8 cellular contexts compared by ENCODE assay signal in genomic region chr17:4944554-4945175, GRCh38. TPM values are rescaled to one million over a fixed set of nuclear protein-coding genes. Genes with fewer than 3 reads are reported as not detected.
DNase-seq lines count a peak whose midpoint lies in the region; ATAC-seq and TF ChIP-seq lines count a peak whose summit lies in the region.

No MANE protein-coding gene starts in this region.

- no peaks in the 10 kb centered on the region for H3K27me3 ChIP-seq in upper lobe of left lung

- peak; percentile 53 for DNase-seq in activated naive CD4-positive, alpha-beta T cell treated with anti-CD3 and anti-CD28 coated beads, Interleukin-2, amount 10 ng/mL, durations not matched to agents 7 days and 5 days
- no peak for DNase-seq in activated naive CD4-positive, alpha-beta T cell (lab: John Stamatoyannopoulos, UW)
- DNase-seq in activated naive CD8-positive, alpha-beta T cell treated with anti-CD3 and anti-CD28 coated beads for 36 hours, result peak; percentile 53
- DNase-seq in memory B cell (ENCODE audit: low spot score in 2 of 2) (no peak), upper lobe of left lung (no peak), NCI-H2196 (lab: John Stamatoyannopoulos, UW; ENCODE audit: unreplicated experiment) (no peak), KBM-7 (no peak), GM20000 (ENCODE audit: low spot score) (no peak)

- peak overlapping the region; percentile 97 to 100 (median 98) for H3K27ac ChIP-seq in upper lobe of left lung

- CTCF ChIA-PET in activated naive CD4-positive, alpha-beta T cell treated with anti-CD3 and anti-CD28 coated beads, Interleukin-2, amount 10 ng/mL, durations not matched to agents 7 days and 5 days (lab: Charles Lee), result interaction anchor here (0.8 kb wide), 1 partner anchor 57 kb away, joined by 3 read pairs; no protein-coding TSS in a partner anchor

- peak overlapping the region in 2 of 4 donors; percentile 4 to 98 for H3K4me3 ChIP-seq in upper lobe of left lung

- WGBS in upper lobe of left lung, 2 donors, result 50 to 56% methylated on average over 8 of the region's 8 CpGs

- in situ Hi-C loops in KBM-7 (cut with MboI; ENCODE audit: low pct_unique_long_range_greater_than_20kb, low sequenced_read_pairs), result no loop called here

- H3K36me3 Mint-ChIP-seq in activated naive CD4-positive, alpha-beta T cell treated with anti-CD3 and anti-CD28 coated beads, Interleukin-2, amount 10 ng/mL, durations not matched to agents 7 days and 5 days, result peaks cover 70% of the 10 kb centered on the region
- H3K36me3 Mint-ChIP-seq in activated naive CD8-positive, alpha-beta T cell treated with anti-CD3 and anti-CD28 coated beads for 36 hours, result peaks cover 77% of the 10 kb centered on the region
- peaks cover 27% of the 10 kb centered on the region for H3K36me3 Mint-ChIP-seq in memory B cell

- H3K4me1 ChIP-seq in upper lobe of left lung, result peaks cover 52 to 68% (median 59%) of the 10 kb centered on the region in 4 donors

- peak overlapping the region; percentile 92 for H3K4me3 Mint-ChIP-seq in activated naive CD4-positive, alpha-beta T cell treated with anti-CD3 and anti-CD28 coated beads, Interleukin-2, amount 10 ng/mL, durations not matched to agents 7 days and 5 days
- H3K4me3 Mint-ChIP-seq in activated naive CD8-positive, alpha-beta T cell treated with anti-CD3 and anti-CD28 coated beads for 36 hours, result peak overlapping the region; percentile 94
- peak overlapping the region; percentile 99 for H3K4me3 Mint-ChIP-seq in memory B cell

- no peaks in the 10 kb centered on the region for H3K9me3 ChIP-seq in upper lobe of left lung

- H3K27me3 Mint-ChIP-seq in activated naive CD4-positive, alpha-beta T cell treated with anti-CD3 and anti-CD28 coated beads, Interleukin-2, amount 10 ng/mL, durations not matched to agents 7 days and 5 days, result peaks cover 4% of the 10 kb centered on the region
- H3K27me3 Mint-ChIP-seq in activated naive CD8-positive, alpha-beta T cell treated with anti-CD3 and anti-CD28 coated beads for 36 hours, result peaks cover 20% of the 10 kb centered on the region
- H3K27me3 Mint-ChIP-seq in memory B cell, result no peaks in the 10 kb centered on the region

- H3K9me3 Mint-ChIP-seq in activated naive CD4-positive, alpha-beta T cell treated with anti-CD3 and anti-CD28 coated beads, Interleukin-2, amount 10 ng/mL, durations not matched to agents 7 days and 5 days, result no peaks in the 10 kb centered on the region
- no peaks in the 10 kb centered on the region for H3K9me3 Mint-ChIP-seq in activated naive CD8-positive, alpha-beta T cell treated with anti-CD3 and anti-CD28 coated beads for 36 hours
- no peaks in the 10 kb centered on the region for H3K9me3 Mint-ChIP-seq in memory B cell

- no peak for TF ChIP-seq POLR2A in upper lobe of left lung (IDR thresholded peaks at IDR 0.05)

- peak overlapping the region; percentile 98 for H3K27ac Mint-ChIP-seq in activated naive CD4-positive, alpha-beta T cell treated with anti-CD3 and anti-CD28 coated beads, Interleukin-2, amount 10 ng/mL, durations not matched to agents 7 days and 5 days
- H3K27ac Mint-ChIP-seq in activated naive CD8-positive, alpha-beta T cell treated with anti-CD3 and anti-CD28 coated beads for 36 hours, result peak overlapping the region; percentile 99
- H3K27ac Mint-ChIP-seq in memory B cell, result peak overlapping the region; percentile 93

- peaks cover 46% of the 10 kb centered on the region for H3K4me1 Mint-ChIP-seq in activated naive CD4-positive, alpha-beta T cell treated with anti-CD3 and anti-CD28 coated beads, Interleukin-2, amount 10 ng/mL, durations not matched to agents 7 days and 5 days
- peaks cover 47% of the 10 kb centered on the region for H3K4me1 Mint-ChIP-seq in activated naive CD8-positive, alpha-beta T cell treated with anti-CD3 and anti-CD28 coated beads for 36 hours
- H3K4me1 Mint-ChIP-seq in memory B cell, result peaks cover 61% of the 10 kb centered on the region

- no peak for TF ChIP-seq EP300 in upper lobe of left lung (IDR thresholded peaks at IDR 0.05)

- ATAC-seq in memory B cell (ENCODE audit: low read depth) (no peak), upper lobe of left lung (ENCODE audit: low FRiP score in 2 of 2) (no peak)

- TF ChIP-seq CTCF in upper lobe of left lung (IDR thresholded peaks at IDR 0.05) (no peak), GM20000 (IDR thresholded peaks at IDR 0.05; ENCODE audit: extremely low read depth, missing control alignments) (no peak)

- H3K36me3 ChIP-seq in upper lobe of left lung, result peaks cover 10 to 48% (median 42%) of the 10 kb centered on the region in 4 donors

RNA-seq across cellular contexts. Expression of gene PFN1, which starts 3.7 kb away (rescaled TPM):
- total RNA-seq in activated naive CD8-positive, alpha-beta T cell treated with anti-CD3 and anti-CD28 coated beads for 36 hours, result 1,000 to 10,000 TPM; 1,791 to 1,802 TPM
- 100 to 1,000 TPM; 403 to 814 (median 641) TPM for total RNA-seq in upper lobe of left lung

RNA-seq across cellular contexts. Expression of gene RNF167, which starts 4.6 kb away (rescaled TPM):
- total RNA-seq in activated naive CD8-positive, alpha-beta T cell treated with anti-CD3 and anti-CD28 coated beads for 36 hours, result 100 to 1,000 TPM; 165 to 166 TPM
- total RNA-seq in upper lobe of left lung, result 100 to 1,000 TPM in 2 of 6 donors, 10 to 100 TPM in 4; 41.9 to 130 (median 72.9) TPM

RNA-seq across cellular contexts. Expression of gene SLC25A11, which starts 4.8 kb away (rescaled TPM):
- 10 to 100 TPM; 80.9 to 89.3 TPM for total RNA-seq in activated naive CD8-positive, alpha-beta T cell treated with anti-CD3 and anti-CD28 coated beads for 36 hours
- 10 to 100 TPM; 37.5 to 69.2 (median 47.9) TPM for total RNA-seq in upper lobe of left lung

RNA-seq across cellular contexts. Expression of gene ENO3, which starts 6.3 kb away (rescaled TPM):
- total RNA-seq in activated naive CD8-positive, alpha-beta T cell treated with anti-CD3 and anti-CD28 coated beads for 36 hours, result 10 to 100 TPM; 27.8 to 30.7 TPM
- 10 to 100 TPM in 3 of 6 donors, 1 to 10 TPM in 3; 4.3 to 49.2 (median 10.6) TPM for total RNA-seq in upper lobe of left lung

RNA-seq across cellular contexts. Expression of gene GP1BA, which starts 12.6 kb away (rescaled TPM):
- total RNA-seq in activated naive CD8-positive, alpha-beta T cell treated with anti-CD3 and anti-CD28 coated beads for 36 hours, result not detected
- total RNA-seq in upper lobe of left lung, result 1 to 10 TPM in 1 of 6 donors, under 1 TPM in 4, not detected in 1; 0.23 to 1.4 (median 0.59) TPM

Comparison
In these comparisons a context has a peak if more than half of its experiments do, and no peak if none do; other contexts are left out.
1. DNase-seq: peak in activated naive CD4-positive, alpha-beta T cell treated with anti-CD3 and anti-CD28 coated beads, Interleukin-2, amount 10 ng/mL, durations not matched to agents 7 days and 5 days (single experiment) and activated naive CD8-positive, alpha-beta T cell treated with anti-CD3 and anti-CD28 coated beads for 36 hours (single experiment); none in activated naive CD4-positive, alpha-beta T cell (0 of 4), memory B cell (0 of 2), upper lobe of left lung (0 of 2), NCI-H2196 (single experiment), KBM-7 (single experiment) and GM20000 (single experiment).
2. Peak in every context shown above with its lines, with median percentiles within 50 percentile points of each other: H3K27ac Mint-ChIP-seq and H3K4me3 Mint-ChIP-seq.